Comparison of ENCODE assay signal across 16 cellular contexts in the genomic region with DNA sequence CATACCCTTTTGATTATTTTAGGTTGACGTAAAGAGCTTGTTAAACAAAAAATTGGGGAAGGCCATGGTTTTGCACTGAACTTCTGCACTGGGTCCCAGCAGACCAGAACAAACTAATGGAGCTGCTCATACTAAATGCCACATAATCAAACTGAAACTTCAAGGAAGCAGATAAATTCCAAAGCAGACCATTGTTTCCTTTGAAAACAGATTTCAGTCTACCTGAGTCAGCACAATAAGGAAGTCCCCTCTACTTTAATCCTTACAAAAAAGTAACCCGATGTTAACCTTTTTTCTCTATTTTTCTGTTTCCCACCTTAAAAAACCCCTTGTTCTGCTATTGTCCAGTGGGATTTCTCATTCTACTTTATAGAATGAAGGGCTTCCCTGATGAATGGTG. TPM values are rescaled to one million over a fixed set of nuclear protein-coding genes. Genes with fewer than 3 reads are reported as not detected.
"Had no signal": no experiment of that assay in that cellular context is flagged by ENCODE, and none has a peak within 500 bp of the region (broad histone marks: within the 10 kb centered on the region; RNA-seq: fewer than 3 reads in every experiment).

No MANE protein-coding gene starts in this region.

- H3K4me3 ChIP-seq: lung, mucosa of descending colon, thoracic aorta had no signal

- H3K27ac ChIP-seq: foreskin keratinocyte, neutrophil, thoracic aorta had no signal

- DNase-seq: activated CD4-positive, alpha-beta T cell treated with anti-CD3 and anti-CD28 coated beads for 1 hour; activated CD4-positive, alpha-beta T cell treated with anti-CD3 and anti-CD28 coated beads, Interleukin-2, amount 50 U/mL, for 4 hours; activated naive CD4-positive, alpha-beta T cell treated with anti-CD3 and anti-CD28 coated beads, Interleukin-2, amount 50 U/mL, for 16 hours; effector CD4-positive, alpha-beta T cell; foreskin keratinocyte; head of caudate nucleus; immature natural killer cell; mucosa of descending colon; naive thymus-derived CD4-positive, alpha-beta T cell; posterior cingulate gyrus; T-helper 1 cell had no signal

- H3K9me3 ChIP-seq: mucosa of descending colon, neutrophil, thoracic aorta had no signal

- H3K27me3 ChIP-seq: foreskin keratinocyte, neutrophil had no signal

- FAIRE-seq: colon had no signal

- ATAC-seq: foreskin keratinocyte; mucosa of descending colon; naive thymus-derived CD4-positive, alpha-beta T cell; stimulated activated effector memory CD8-positive, alpha-beta T cell treated with anti-CD3 and anti-CD28 coated beads, Interleukin-12 subunit alpha, Interleukin-12 subunit beta, amount 100 ng/mL, for 72 hours had no signal

RNA-seq across cellular contexts. Expression of a gene that starts 59.8 kb away (rescaled TPM):
- polyA plus RNA-seq: immature natural killer cell; naive thymus-derived CD4-positive, alpha-beta T cell had no signal
